ENCODE assay signal across 20 cellular contexts in genomic region chr15:65094294-65094995, GRCh38. TPM values are rescaled to one million over a fixed set of nuclear protein-coding genes. Genes with fewer than 3 reads are reported as not detected.
A peak's percentile ranks its signal among the peaks of the same experiment; 100 is the strongest.
DNase-seq lines count a peak whose midpoint lies in the region; ATAC-seq and TF ChIP-seq lines count a peak whose summit lies in the region.
"Had no signal": no experiment of that assay in that cellular context is flagged by ENCODE, and none has a peak within 500 bp of the region (broad histone marks: within the 10 kb centered on the region; RNA-seq: fewer than 3 reads in every experiment).

No MANE protein-coding gene starts in this region.

- H3K9me3 ChIP-seq in stomach smooth muscle (ENCODE audit: control insufficient read depth in 2 of 2, low read length in 2 of 2) (no peaks in the 10 kb centered on the region), PC-3 (ENCODE audit: low read length) (no peaks in the 10 kb centered on the region)
- H3K9me3 ChIP-seq: tibial nerve had no signal

- H2AFZ ChIP-seq in PC-3 (ENCODE audit: low read length): no peak overlapping the region

- no peaks in the 10 kb centered on the region for H3K79me2 ChIP-seq in PC-3 (ENCODE audit: low read length)

- POLR2A ChIA-PET in activated CD4-positive, alpha-beta T cell treated with anti-CD3 and anti-CD28 coated beads, Interleukin-2, amount 10 ng/mL, durations not matched to agents 7 days and 5 days (lab: Charles Lee): no interaction called here
- POLR2A ChIA-PET in PC-3 (lab: Charles Lee; ENCODE audit: unreplicated experiment): no interaction called here

- no peak overlapping the region for H3K4me2 ChIP-seq in PC-3 (ENCODE audit: low read length)

- no peaks in the 10 kb centered on the region for H4K20me1 ChIP-seq in PC-3 (ENCODE audit: low read length)

- H3K27me3 ChIP-seq in stomach smooth muscle (ENCODE audit: control insufficient read depth in 1 of 2, insufficient read depth in 2 of 2, low read length in 2 of 2): no peaks in the 10 kb centered on the region
- H3K27me3 ChIP-seq in PC-3 (ENCODE audit: low read length): no peaks in the 10 kb centered on the region
- H3K27me3 ChIP-seq: tibial nerve had no signal

- H3K36me3 ChIP-seq in stomach smooth muscle (ENCODE audit: control insufficient read depth in 2 of 2, insufficient read depth in 2 of 2, low read length in 2 of 2) (peaks cover 4 to 17% of the 10 kb centered on the region in 2 donors), PC-3 (ENCODE audit: low read depth, low read length) (no peaks in the 10 kb centered on the region; the same call in 1 of the 2 replicates)

- H3K4me1 Mint-ChIP-seq in activated CD4-positive, alpha-beta T cell treated with anti-CD3 and anti-CD28 coated beads, Interleukin-2, amount 10 ng/mL, durations not matched to agents 7 days and 5 days: no peaks in the 10 kb centered on the region
- H3K4me1 Mint-ChIP-seq: activated naive CD4-positive, alpha-beta T cell treated with anti-CD3 and anti-CD28 coated beads, Interleukin-2, amount 50 U/mL, for 24 hours had no signal

- H3K9me3 Mint-ChIP-seq in activated CD4-positive, alpha-beta T cell treated with anti-CD3 and anti-CD28 coated beads, Interleukin-2, amount 10 ng/mL, durations not matched to agents 7 days and 5 days: no peaks in the 10 kb centered on the region
- H3K9me3 Mint-ChIP-seq: activated naive CD4-positive, alpha-beta T cell treated with anti-CD3 and anti-CD28 coated beads, Interleukin-2, amount 50 U/mL, for 24 hours had no signal

- no TSS peak for BruUV-seq in PC-3 (replicated peaks; lab: Mats Ljungman, UMichigan)

- CTCF ChIA-PET in activated CD4-positive, alpha-beta T cell treated with anti-CD3 and anti-CD28 coated beads, Interleukin-2, amount 10 ng/mL, durations not matched to agents 7 days and 5 days (lab: Charles Lee): no interaction called here
- CTCF ChIA-PET in PC-3 (lab: Charles Lee): no interaction called here

- H3K27me3 Mint-ChIP-seq in activated CD4-positive, alpha-beta T cell treated with anti-CD3 and anti-CD28 coated beads, Interleukin-2, amount 10 ng/mL, durations not matched to agents 7 days and 5 days: no peaks in the 10 kb centered on the region
- H3K27me3 Mint-ChIP-seq: activated naive CD4-positive, alpha-beta T cell treated with anti-CD3 and anti-CD28 coated beads, Interleukin-2, amount 50 U/mL, for 24 hours had no signal

- peaks cover 45% of the 10 kb centered on the region for H3K4me1 ChIP-seq in stomach smooth muscle (ENCODE audit: control insufficient read depth, insufficient read depth, low read length)
- H3K4me1 ChIP-seq in PC-3 (ENCODE audit: insufficient read depth, low read length): no peaks in the 10 kb centered on the region

- no peaks in the 10 kb centered on the region for H3F3A ChIP-seq in PC-3 (ENCODE audit: low read length, unreplicated experiment)

- H3K9me2 ChIP-seq in PC-3 (replicated peaks; ENCODE audit: low read length): no peaks in the 10 kb centered on the region

- H3K4me3 Mint-ChIP-seq in activated CD4-positive, alpha-beta T cell treated with anti-CD3 and anti-CD28 coated beads, Interleukin-2, amount 10 ng/mL, durations not matched to agents 7 days and 5 days: no peak overlapping the region
- H3K4me3 Mint-ChIP-seq: activated naive CD4-positive, alpha-beta T cell treated with anti-CD3 and anti-CD28 coated beads, Interleukin-2, amount 50 U/mL, for 24 hours had no signal

- H3K27ac ChIP-seq in stomach smooth muscle (ENCODE audit: low read length): peak overlapping the region; percentile 62
- no peak overlapping the region for H3K27ac ChIP-seq in PC-3 (ENCODE audit: low read length)
- H3K27ac ChIP-seq: SK-N-MC had no signal

- H3K27ac Mint-ChIP-seq in activated CD4-positive, alpha-beta T cell treated with anti-CD3 and anti-CD28 coated beads, Interleukin-2, amount 10 ng/mL, durations not matched to agents 7 days and 5 days: peak overlapping the region; percentile 43
- H3K27ac Mint-ChIP-seq: activated naive CD4-positive, alpha-beta T cell treated with anti-CD3 and anti-CD28 coated beads, Interleukin-2, amount 50 U/mL, for 24 hours had no signal

- ATAC-seq in left lobe of liver: peak; percentile 70
- ATAC-seq in PC-3: no peak

- H3K9ac ChIP-seq in stomach smooth muscle (ENCODE audit: low read length in 2 of 2) (peak overlapping the region in 1 of 2 donors; percentile 21), PC-3 (ENCODE audit: low read length) (no peak overlapping the region)

- H3K36me3 Mint-ChIP-seq in activated CD4-positive, alpha-beta T cell treated with anti-CD3 and anti-CD28 coated beads, Interleukin-2, amount 10 ng/mL, durations not matched to agents 7 days and 5 days (ENCODE audit: low read depth): peaks cover 3% of the 10 kb centered on the region

- H3K4me3 ChIP-seq in stomach smooth muscle (ENCODE audit: low read length in 2 of 2): no peak overlapping the region
- H3K4me3 ChIP-seq in PC-3 (ENCODE audit: low read length): no peak overlapping the region
- H3K4me3 ChIP-seq: SK-N-MC, tibial nerve had no signal

- TF ChIP-seq CTCF in PC-3 (conservative IDR thresholded peaks at IDR 0.05; ENCODE audit: low read depth, low read length): no peak

- no peak for DNase-seq in activated CD4-positive, alpha-beta T cell treated with anti-CD3 and anti-CD28 coated beads, Interleukin-2, amount 10 ng/mL, durations not matched to agents 7 days and 5 days
- DNase-seq in activated CD4-positive, alpha-beta T cell treated with anti-CD3 and anti-CD28 coated beads for 1 hour: no peak
- DNase-seq in dermis blood vessel endothelial cell: peak; percentile 16
- DNase-seq in left lobe of liver (ENCODE audit: low spot score): peak; percentile 69
- no peak for DNase-seq in ecto neural progenitor cell (ENCODE audit: low spot score)
- no peak for DNase-seq in NCI-H1105 treated with DMSO at 0.1 percent for 48 hours (lab: John Stamatoyannopoulos, UW)
- DNase-seq in PC-3: no peak
- DNase-seq: effector CD8-positive, alpha-beta T cell; GDM1; hippocampal formation; MM.1S; NCI-H187; NCI-H524; OCI-M1 had no signal

- intact Hi-C loops in PC-3 (cut with micrococcal nuclease): no loop called here

RNA-seq across cellular contexts. Expression of gene KBTBD13, which starts 17.9 kb away (rescaled TPM):
- total RNA-seq in activated CD4-positive, alpha-beta T cell treated with anti-CD3 and anti-CD28 coated beads, Interleukin-2, amount 10 ng/mL, durations not matched to agents 7 days and 5 days: not detected
- total RNA-seq in dermis blood vessel endothelial cell (not detected in 2 replicates), left lobe of liver (not detected), PC-3 (2014; rRNA removed) (not detected in 2 replicates)
- total RNA-seq: omental fat pad, tibial nerve had no signal

RNA-seq across cellular contexts. Expression of gene UBAP1L, which starts 20.6 kb away (rescaled TPM):
- 1 to 10 TPM; 3.8 to 5.3 TPM for total RNA-seq in activated CD4-positive, alpha-beta T cell treated with anti-CD3 and anti-CD28 coated beads, Interleukin-2, amount 10 ng/mL, durations not matched to agents 7 days and 5 days
- total RNA-seq in dermis blood vessel endothelial cell (1.6 and 2.7 TPM in 2 replicates), left lobe of liver (5.5 TPM), PC-3 (2014; rRNA removed) (1.4 and 3.4 TPM in 2 replicates)

RNA-seq across cellular contexts. Expression of gene RASL12, which starts 26.7 kb away (rescaled TPM):
- not detected for total RNA-seq in activated CD4-positive, alpha-beta T cell treated with anti-CD3 and anti-CD28 coated beads, Interleukin-2, amount 10 ng/mL, durations not matched to agents 7 days and 5 days
- total RNA-seq in dermis blood vessel endothelial cell (not detected in 2 replicates), left lobe of liver (0.15 TPM), PC-3 (2014; rRNA removed) (not detected in 2 replicates)
- total RNA-seq: mononuclear cell had no signal

RNA-seq across cellular contexts. Expression of gene PDCD7, which starts 39.2 kb away (rescaled TPM):
- total RNA-seq in activated CD4-positive, alpha-beta T cell treated with anti-CD3 and anti-CD28 coated beads, Interleukin-2, amount 10 ng/mL, durations not matched to agents 7 days and 5 days: 10 to 100 TPM; 19.5 to 26.5 TPM
- 18.7 and 25.0 TPM in 2 replicates for total RNA-seq in dermis blood vessel endothelial cell
- 9.7 TPM for total RNA-seq in left lobe of liver
- 9.5 and 13.7 TPM in 2 replicates for total RNA-seq in PC-3 (2014; rRNA removed)

RNA-seq across cellular contexts. Expression of gene SLC51B, which starts 49.3 kb away (rescaled TPM):
- total RNA-seq in activated CD4-positive, alpha-beta T cell treated with anti-CD3 and anti-CD28 coated beads, Interleukin-2, amount 10 ng/mL, durations not matched to agents 7 days and 5 days: not detected
- not detected in 2 replicates for total RNA-seq in dermis blood vessel endothelial cell
- 0.75 TPM for total RNA-seq in left lobe of liver
- total RNA-seq in PC-3 (2014; rRNA removed): not detected in 2 replicates
- total RNA-seq: omental fat pad had no signal

Comparison
In these comparisons a context has a peak if more than half of its experiments do, and no peak if none do; other contexts are left out.
1. DNase-seq: peak in dermis blood vessel endothelial cell (single experiment) and left lobe of liver (single experiment); none in activated CD4-positive, alpha-beta T cell treated with anti-CD3 and anti-CD28 coated beads, Interleukin-2, amount 10 ng/mL, durations not matched to agents 7 days and 5 days (single experiment), activated CD4-positive, alpha-beta T cell treated with anti-CD3 and anti-CD28 coated beads for 1 hour (single experiment), ecto neural progenitor cell (single experiment), NCI-H1105 treated with DMSO at 0.1 percent for 48 hours (single experiment) and PC-3 (single experiment).